Comparison of ENCODE assay signal across 21 cellular contexts in the genomic region with DNA sequence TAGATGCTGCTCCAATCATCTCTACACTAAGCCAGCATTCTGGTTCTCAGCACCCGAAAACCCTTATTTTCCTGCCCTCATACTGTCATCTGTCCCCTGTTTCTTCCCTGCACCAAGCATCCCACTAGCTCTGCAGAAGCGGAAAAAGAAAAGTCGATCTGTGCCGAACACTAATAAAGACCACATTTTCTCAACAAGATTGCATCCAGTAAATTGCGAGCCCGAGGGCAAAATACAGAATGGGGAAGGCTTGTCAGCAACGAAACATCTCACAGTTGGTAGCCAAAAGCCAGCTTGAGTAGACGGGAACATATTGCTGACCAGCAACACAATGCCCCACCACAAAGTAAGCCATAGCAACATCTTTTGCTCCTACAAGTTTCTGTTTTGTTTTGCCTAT.
A peak's percentile ranks its signal among the peaks of the same experiment; 100 is the strongest.
DNase-seq lines count a peak whose midpoint lies in the region; ATAC-seq and TF ChIP-seq lines count a peak whose summit lies in the region.
"Had no signal": no experiment of that assay in that cellular context is flagged by ENCODE, and none has a peak within 500 bp of the region (broad histone marks: within the 10 kb centered on the region; RNA-seq: fewer than 3 reads in every experiment).

No MANE protein-coding gene starts in this region.

- H2BK15ac ChIP-seq in mesendoderm (replicated peaks; ENCODE audit: low read depth), result no peak overlapping the region

- no peak overlapping the region for H4K5ac ChIP-seq in mesendoderm (ENCODE audit: low read length)

- TF ChIP-seq EP300 in SK-N-SH (IDR thresholded peaks at IDR 0.05; ENCODE audit: borderline replicate concordance in 1 of 2, low read depth in 1 of 2, low read length in 1 of 2), result peak in 1 of 2 experiments; percentile 85; a peak in 2 of 4 replicates

- H3K4me3 ChIP-seq in BE2C (ENCODE audit: low read depth, low read length) (peak overlapping the region; percentile 37), SK-N-SH (ENCODE audit: low read depth in 2 of 2, low read length in 1 of 2) (peak overlapping the region in 1 of 2 experiments; percentile 17; a peak in 1 of 4 replicates), mesendoderm (ENCODE audit: low read length) (no peak overlapping the region), Karpas-422 (ENCODE audit: low read length) (no peak overlapping the region)
- H3K4me3 ChIP-seq: BLaER1 had no signal

- H3K9ac ChIP-seq in SK-N-SH (no peak overlapping the region), mesendoderm (ENCODE audit: low read length) (no peak overlapping the region), Karpas-422 (ENCODE audit: low read length) (no peak overlapping the region)
- H3K9ac ChIP-seq: BLaER1 had no signal

- H3K56ac ChIP-seq in mesendoderm (ENCODE audit: low read length), result no peak overlapping the region

- no peaks in the 10 kb centered on the region for H3K27me3 ChIP-seq in BE2C
- H3K27me3 ChIP-seq in SK-N-SH (ENCODE audit: insufficient read depth), result no peaks in the 10 kb centered on the region
- no peaks in the 10 kb centered on the region for H3K27me3 ChIP-seq in mesendoderm (ENCODE audit: insufficient read depth, low read length, poor library complexity)
- H3K27me3 ChIP-seq in Karpas-422 (ENCODE audit: low read length), result no peaks in the 10 kb centered on the region
- H3K27me3 ChIP-seq: BLaER1 had no signal

- no peak overlapping the region for H3K4ac ChIP-seq in mesendoderm (ENCODE audit: low read depth, low read length)

- H3K9me3 ChIP-seq in BE2C (no peaks in the 10 kb centered on the region), SK-N-SH (no peaks in the 10 kb centered on the region), Karpas-422 (ENCODE audit: low read length) (no peaks in the 10 kb centered on the region)
- H3K9me3 ChIP-seq: BLaER1 had no signal

- no peak for TF ChIP-seq CTCF in BE2C (IDR thresholded peaks at IDR 0.05; ENCODE audit: low read depth, low read length)
- no peak for TF ChIP-seq CTCF in SK-N-SH (IDR thresholded peaks at IDR 0.05)

- H3K4me1 ChIP-seq in BE2C, result peaks cover 59% of the 10 kb centered on the region
- H3K4me1 ChIP-seq in SK-N-SH (ENCODE audit: control insufficient read depth in 1 of 2, insufficient read depth in 2 of 2, low read depth in 1 of 2, low read length in 1 of 2), result peaks cover 4 to 64% of the 10 kb centered on the region in 2 experiments; a peak in 3 of 4 replicates
- H3K4me1 ChIP-seq in mesendoderm (ENCODE audit: control insufficient read depth, low read depth, low read length), result no peaks in the 10 kb centered on the region
- H3K4me1 ChIP-seq in Karpas-422 (ENCODE audit: low read length), result no peaks in the 10 kb centered on the region

- no peak overlapping the region for H3K23ac ChIP-seq in mesendoderm (ENCODE audit: low read length)

- peak; percentile 74 for DNase-seq in BE2C
- peak; percentile 58 for DNase-seq in SK-N-SH
- DNase-seq in epidermal melanocyte (ENCODE audit: insufficient read length, low spot score), result peak; percentile 25
- DNase-seq in mesendoderm, result no peak
- DNase-seq in OCI-M1 (lab: John Stamatoyannopoulos, UW), result no peak
- DNase-seq in Karpas-422, result no peak
- no peak for DNase-seq in GM03348 (ENCODE audit: low spot score)
- DNase-seq: CD4-positive, alpha-beta T cell; COR-L47; DMS79; GOT3; Kasumi-1; NCI-H1694; NCI-H2081; NCI-H446 treated with DMSO at 0.1 percent for 48 hours; NCI-H526 treated with DMSO at 0.1 percent for 48 hours; PC-3; RPMI8226; SHP77 had no signal

- POLR2A ChIA-PET in SK-N-SH (lab: Yijun Ruan, JAX), result interaction anchor here (1.0 kb wide), 1 partner anchor 10 kb away, joined by 3 read pairs; no protein-coding TSS in a partner anchor

- no peak overlapping the region for H2BK120ac ChIP-seq in mesendoderm (ENCODE audit: low read depth, low read length)

- peak overlapping the region; percentile 39 for H3K18ac ChIP-seq in mesendoderm (ENCODE audit: low read length)

- H3K4me2 ChIP-seq in SK-N-SH (no peak overlapping the region), mesendoderm (ENCODE audit: low read length) (no peak overlapping the region), Karpas-422 (ENCODE audit: low read depth, low read length, poor library complexity, severe bottlenecking) (no peak overlapping the region)
- H3K4me2 ChIP-seq: BLaER1 had no signal

- no peak for ATAC-seq in GM21515 (IDR thresholded peaks at IDR 0.05; ENCODE audit: unreplicated experiment)
- ATAC-seq: PC-3 had no signal

- H3F3A ChIP-seq in SK-N-SH (replicated peaks; ENCODE audit: insufficient read depth), result no peaks in the 10 kb centered on the region

- no peak overlapping the region for H2AK5ac ChIP-seq in mesendoderm (ENCODE audit: low read length)

- no peak overlapping the region for H2BK5ac ChIP-seq in mesendoderm (ENCODE audit: low read length)

- no peaks in the 10 kb centered on the region for H3K79me2 ChIP-seq in SK-N-SH (ENCODE audit: insufficient read depth)
- no peaks in the 10 kb centered on the region for H3K79me2 ChIP-seq in mesendoderm (ENCODE audit: control insufficient read depth, insufficient read depth, low read length)
- no peaks in the 10 kb centered on the region for H3K79me2 ChIP-seq in Karpas-422 (ENCODE audit: low read length)

- H3K27ac ChIP-seq in SK-N-SH (ENCODE audit: low read depth in 2 of 2, low read length in 1 of 2) (peak overlapping the region in 1 of 2 experiments; percentile 98; a peak in 2 of 4 replicates), mesendoderm (ENCODE audit: low read depth, low read length) (no peak overlapping the region), Karpas-422 (ENCODE audit: low read length) (no peak overlapping the region)
- H3K27ac ChIP-seq: BLaER1 had no signal

- H3K36me3 ChIP-seq in BE2C (no peaks in the 10 kb centered on the region), SK-N-SH (replicated peaks in 1 of 2; ENCODE audit: control insufficient read depth in 1 of 2, insufficient read depth in 2 of 2, low read length in 1 of 2) (no peaks in the 10 kb centered on the region), mesendoderm (ENCODE audit: control insufficient read depth, insufficient read depth, low read length) (no peaks in the 10 kb centered on the region), Karpas-422 (ENCODE audit: insufficient read depth, low read length) (no peaks in the 10 kb centered on the region)
- H3K36me3 ChIP-seq: BLaER1 had no signal

- H4K20me1 ChIP-seq in SK-N-SH (ENCODE audit: insufficient read depth) (no peaks in the 10 kb centered on the region), Karpas-422 (ENCODE audit: insufficient read depth, low read depth, low read length) (no peaks in the 10 kb centered on the region)
- H4K20me1 ChIP-seq: BLaER1 had no signal

- H2AFZ ChIP-seq in SK-N-SH (ENCODE audit: low read depth) (no peak overlapping the region), Karpas-422 (ENCODE audit: low read length) (no peak overlapping the region)

- TF ChIP-seq RAD21 in SK-N-SH (IDR thresholded peaks at IDR 0.05; ENCODE audit: low read length), result peak; percentile 46

- H3K79me1 ChIP-seq in mesendoderm (ENCODE audit: low read length), result no peaks in the 10 kb centered on the region

- 0 out of 2 replicates have a peak, but pooled peaks cover 3% of the 10 kb centered on the region for H3K9me2 ChIP-seq in SK-N-SH
- no peaks in the 10 kb centered on the region for H3K9me2 ChIP-seq in Karpas-422 (replicated peaks; ENCODE audit: insufficient read depth, low read length)

- CTCF ChIA-PET in SK-N-SH (lab: Yijun Ruan, JAX), result interaction anchor here (0.7 to 1.8 kb wide), 6 partner anchors 13 to 502 kb away, joined by 3 to 10 read pairs (median 3); no protein-coding TSS in a partner anchor

- no peak overlapping the region for H4K8ac ChIP-seq in mesendoderm (ENCODE audit: low read depth, low read length)

- 43% methylated on average over 8 of the region's 8 CpGs for WGBS in SK-N-SH (ENCODE audit: low lambda C conversion rate)
- no CpG with 5 or more reads among the region's 8 CpGs for whole genome bisulfite sequencing in mesendoderm (ENCODE audit: extremely low coverage, insufficient coverage, low lambda C conversion rate)

TF ChIP-seq in SK-N-SH, 30 proteins besides CTCF, POLR2A, EP300 and RAD21 (continues in another document):
- TF ChIP-seq SIN3A (IDR thresholded peaks at IDR 0.05; ENCODE audit: borderline replicate concordance, low read depth, low read length) (no peak), RFX5 (IDR thresholded peaks at IDR 0.05; ENCODE audit: low read length) (no peak; the same call in 1 of the 2 replicates), ELF1 (IDR thresholded peaks at IDR 0.05) (no peak), MEF2A (IDR thresholded peaks at IDR 0.05; ENCODE audit: borderline replicate concordance, low read depth) (no peak), MAX (IDR thresholded peaks at IDR 0.05; ENCODE audit: low read depth) (no peak), YY1 (IDR thresholded peaks at IDR 0.05; ENCODE audit: low read depth) (no peak), USF1 (IDR thresholded peaks at IDR 0.05; ENCODE audit: borderline replicate concordance, low read depth) (no peak), TAF1 (IDR thresholded peaks at IDR 0.05; ENCODE audit: borderline replicate concordance, low read depth, low read length) (no peak), CHD2 (IDR thresholded peaks at IDR 0.05; ENCODE audit: low read length, partially characterized antibody) (peak; percentile 79), FOXM1 (IDR thresholded peaks at IDR 0.05; ENCODE audit: low read depth) (no peak), POLR2AphosphoS5 (IDR thresholded peaks at IDR 0.05; ENCODE audit: low read depth, low read length) (peak; percentile 19; the same call in 1 of the 2 replicates), FOXJ3 (CRISPR knock-in tag; IDR thresholded peaks at IDR 0.05) (peak; percentile 89)
- TF ChIP-seq, protein P1, sequence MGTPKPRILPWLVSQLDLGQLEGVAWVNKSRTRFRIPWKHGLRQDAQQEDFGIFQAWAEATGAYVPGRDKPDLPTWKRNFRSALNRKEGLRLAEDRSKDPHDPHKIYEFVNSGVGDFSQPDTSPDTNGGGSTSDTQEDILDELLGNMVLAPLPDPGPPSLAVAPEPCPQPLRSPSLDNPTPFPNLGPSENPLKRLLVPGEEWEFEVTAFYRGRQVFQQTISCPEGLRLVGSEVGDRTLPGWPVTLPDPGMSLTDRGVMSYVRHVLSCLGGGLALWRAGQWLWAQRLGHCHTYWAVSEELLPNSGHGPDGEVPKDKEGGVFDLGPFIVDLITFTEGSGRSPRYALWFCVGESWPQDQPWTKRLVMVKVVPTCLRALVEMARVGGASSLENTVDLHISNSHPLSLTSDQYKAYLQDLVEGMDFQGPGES (IDR thresholded peaks at IDR 0.05; ENCODE audit: low read depth, low read length), result no peak

Comparison
In these comparisons a context has a peak if more than half of its experiments do, and no peak if none do; other contexts are left out.
1. DNase-seq: peak in BE2C (single experiment), SK-N-SH (single experiment) and epidermal melanocyte (single experiment); none in mesendoderm (single experiment), OCI-M1 (single experiment), Karpas-422 (single experiment) and GM03348 (single experiment).